8 cellular contexts compared by ENCODE assay signal in genomic region chr22:39306456-39307361, GRCh38. TPM values are rescaled to one million over a fixed set of nuclear protein-coding genes. Genes with fewer than 3 reads are reported as not detected.
DNase-seq lines count a peak whose midpoint lies in the region; ATAC-seq and TF ChIP-seq lines count a peak whose summit lies in the region.

No MANE protein-coding gene starts in this region.

- no peak overlapping the region for H3K4me3 Mint-ChIP-seq in CD4-positive, CD25-positive, alpha-beta regulatory T cell
- H3K4me3 Mint-ChIP-seq in activated CD8-positive, alpha-beta memory T cell treated with anti-CD3 and anti-CD28 coated beads, Interleukin-2, amount 10 ng/mL, durations not matched to agents 7 days and 5 days, result no peak overlapping the region

- CTCF ChIA-PET in activated CD8-positive, alpha-beta memory T cell treated with anti-CD3 and anti-CD28 coated beads, Interleukin-2, amount 10 ng/mL, durations not matched to agents 7 days and 5 days (lab: Charles Lee), result interaction anchor here (0.6 to 6.9 kb wide), 16 partner anchors 8 to 538 kb away, joined by 3 to 118 read pairs (median 4); no protein-coding TSS in a partner anchor

- peaks cover 0 to 2% (median 0%) of the 10 kb centered on the region in 7 donors for H3K9me3 Mint-ChIP-seq in CD4-positive, CD25-positive, alpha-beta regulatory T cell
- H3K9me3 Mint-ChIP-seq in activated CD8-positive, alpha-beta memory T cell treated with anti-CD3 and anti-CD28 coated beads, Interleukin-2, amount 10 ng/mL, durations not matched to agents 7 days and 5 days (ENCODE audit: low read depth), result no peaks in the 10 kb centered on the region

- H3K27ac ChIP-seq in CD4-positive, CD25-positive, alpha-beta regulatory T cell (ENCODE audit: insufficient read depth, low read length, poor library complexity, severe bottlenecking), result no peak overlapping the region

- no peaks in the 10 kb centered on the region for H3K27me3 ChIP-seq in CD4-positive, CD25-positive, alpha-beta regulatory T cell (ENCODE audit: control insufficient read depth, insufficient read depth, low read length)

- no peaks in the 10 kb centered on the region for H3K27me3 Mint-ChIP-seq in CD4-positive, CD25-positive, alpha-beta regulatory T cell
- H3K27me3 Mint-ChIP-seq in activated CD8-positive, alpha-beta memory T cell treated with anti-CD3 and anti-CD28 coated beads, Interleukin-2, amount 10 ng/mL, durations not matched to agents 7 days and 5 days, result peaks cover 4% of the 10 kb centered on the region

- H3K4me1 ChIP-seq in CD4-positive, CD25-positive, alpha-beta regulatory T cell (ENCODE audit: control insufficient read depth, insufficient read depth, low read length, poor library complexity, severe bottlenecking), result no peaks in the 10 kb centered on the region

- TF ChIP-seq EP300 in Ishikawa (IDR thresholded peaks at IDR 0.05; ENCODE audit: borderline replicate concordance), result no peak

- H3K9me3 ChIP-seq in CD4-positive, CD25-positive, alpha-beta regulatory T cell (ENCODE audit: control insufficient read depth in 2 of 2, low read length in 2 of 2), result no peaks in the 10 kb centered on the region

- H3K27ac Mint-ChIP-seq in CD4-positive, CD25-positive, alpha-beta regulatory T cell, result no peak overlapping the region
- H3K27ac Mint-ChIP-seq in activated CD8-positive, alpha-beta memory T cell treated with anti-CD3 and anti-CD28 coated beads, Interleukin-2, amount 10 ng/mL, durations not matched to agents 7 days and 5 days, result no peak overlapping the region

- peaks cover 0 to 17% (median 5%) of the 10 kb centered on the region in 4 donors for H3K4me1 Mint-ChIP-seq in CD4-positive, CD25-positive, alpha-beta regulatory T cell
- H3K4me1 Mint-ChIP-seq in activated CD8-positive, alpha-beta memory T cell treated with anti-CD3 and anti-CD28 coated beads, Interleukin-2, amount 10 ng/mL, durations not matched to agents 7 days and 5 days, result peaks cover 11% of the 10 kb centered on the region

- peak in 2 of 3 donors; percentile 38 to 60 for DNase-seq in CD4-positive, CD25-positive, alpha-beta regulatory T cell
- peak; percentile 68 for DNase-seq in activated CD8-positive, alpha-beta memory T cell treated with anti-CD3 and anti-CD28 coated beads, Interleukin-2, amount 10 ng/mL, durations not matched to agents 7 days and 5 days
- no peak for DNase-seq in fibroblast of the aortic adventitia (ENCODE audit: low read depth)
- peak; percentile 58 to 64 for DNase-seq in stimulated activated CD4-positive, alpha-beta T cell treated with anti-CD3 and anti-CD28 coated beads, Interleukin-2, amount 100 ng/mL, for 48 hours
- no peak for DNase-seq in mesenteric fat pad (ENCODE audit: low spot score)
- no peak for DNase-seq in NCI-H1048 (lab: John Stamatoyannopoulos, UW)
- DNase-seq in AG08395 (ENCODE audit: low spot score), result no peak

- H3K36me3 ChIP-seq in CD4-positive, CD25-positive, alpha-beta regulatory T cell (ENCODE audit: control insufficient read depth, insufficient read depth, low read length), result peaks cover 2% of the 10 kb centered on the region

- no peak overlapping the region for H3K4me3 ChIP-seq in CD4-positive, CD25-positive, alpha-beta regulatory T cell (ENCODE audit: low read depth, low read length)
- no peak overlapping the region for H3K4me3 ChIP-seq in fibroblast of the aortic adventitia (ENCODE audit: low read depth, low read length)

- TF ChIP-seq RAD21 in Ishikawa (IDR thresholded peaks at IDR 0.05; ENCODE audit: low read depth), result peak; percentile 45

- no peaks in the 10 kb centered on the region for H3K36me3 Mint-ChIP-seq in CD4-positive, CD25-positive, alpha-beta regulatory T cell
- H3K36me3 Mint-ChIP-seq in activated CD8-positive, alpha-beta memory T cell treated with anti-CD3 and anti-CD28 coated beads, Interleukin-2, amount 10 ng/mL, durations not matched to agents 7 days and 5 days, result peaks cover 4% of the 10 kb centered on the region

- peak; percentile 8 for TF ChIP-seq CTCF in fibroblast of the aortic adventitia (IDR thresholded peaks at IDR 0.05; ENCODE audit: insufficient read depth, low read length)

- ATAC-seq in CD4-positive, CD25-positive, alpha-beta regulatory T cell (ENCODE audit: low read depth in 2 of 2), result peak; percentile 32 to 44
- ATAC-seq in activated CD8-positive, alpha-beta memory T cell treated with anti-CD3 and anti-CD28 coated beads, Interleukin-2, amount 10 ng/mL, durations not matched to agents 7 days and 5 days, result peak; percentile 27

TF ChIP-seq in Ishikawa, 13 proteins besides CTCF, POLR2A, EP300 and RAD21:
- no peak for TF ChIP-seq MAX (IDR thresholded peaks at IDR 0.05)
- TF ChIP-seq USF1 (IDR thresholded peaks at IDR 0.05), result no peak
- TF ChIP-seq YY1 (IDR thresholded peaks at IDR 0.05; ENCODE audit: low read depth), result no peak
- TF ChIP-seq CEBPB (IDR thresholded peaks at IDR 0.05), result no peak
- no peak for TF ChIP-seq TEAD4 (IDR thresholded peaks at IDR 0.05)

RNA-seq across cellular contexts. Expression of gene RPL3, which starts 12.7 kb away (rescaled TPM):
- total RNA-seq in CD4-positive, CD25-positive, alpha-beta regulatory T cell, result 2,127 TPM
- polyA plus RNA-seq in CD4-positive, CD25-positive, alpha-beta regulatory T cell, result 1,000 to 10,000 TPM; 1,978 to 4,217 (median 3,375) TPM
- total RNA-seq in activated CD8-positive, alpha-beta memory T cell treated with anti-CD3 and anti-CD28 coated beads, Interleukin-2, amount 10 ng/mL, durations not matched to agents 7 days and 5 days, result 1,000 to 10,000 TPM; 1,571 to 1,769 TPM
- total RNA-seq in fibroblast of the aortic adventitia (ENCODE audit: low replicate concordance) (1,848 and 3,122 TPM in 2 replicates), mesenteric fat pad (1,402 TPM)

RNA-seq across cellular contexts. Expression of gene SYNGR1, which starts 43.1 kb away (rescaled TPM):
- 1.1 TPM for total RNA-seq in CD4-positive, CD25-positive, alpha-beta regulatory T cell
- polyA plus RNA-seq in CD4-positive, CD25-positive, alpha-beta regulatory T cell, result under 1 TPM; 0.22 to 0.95 (median 0.42) TPM
- 10 to 100 TPM in 1 of 2 experiments, 1 to 10 TPM in 1; 4.2 to 16.0 TPM for total RNA-seq in activated CD8-positive, alpha-beta memory T cell treated with anti-CD3 and anti-CD28 coated beads, Interleukin-2, amount 10 ng/mL, durations not matched to agents 7 days and 5 days
- total RNA-seq in fibroblast of the aortic adventitia (ENCODE audit: low replicate concordance) (3.9 and 14.2 TPM in 2 replicates), mesenteric fat pad (10.8 TPM)

Comparison
In these comparisons a context has a peak if more than half of its experiments do, and no peak if none do; other contexts are left out.
1. DNase-seq: peak in CD4-positive, CD25-positive, alpha-beta regulatory T cell (2 of 3), activated CD8-positive, alpha-beta memory T cell treated with anti-CD3 and anti-CD28 coated beads, Interleukin-2, amount 10 ng/mL, durations not matched to agents 7 days and 5 days (single experiment) and stimulated activated CD4-positive, alpha-beta T cell treated with anti-CD3 and anti-CD28 coated beads, Interleukin-2, amount 100 ng/mL, for 48 hours (2 of 2); none in fibroblast of the aortic adventitia (single experiment), mesenteric fat pad (single experiment), NCI-H1048 (single experiment) and AG08395 (single experiment).